In genomic region chr6:9795880-9796279, GRCh38 we compare ENCODE assay signal across 1 cellular context.
TF ChIP-seq lines count a peak whose summit lies in the region.

No MANE protein-coding gene starts in this region.

TF ChIP-seq in SK-N-SH treated with all-trans-retinoic acid at 6 μM for 48 hours, 23 proteins besides CTCF, POLR2A, EP300 and RAD21 (continued from another document):
- TF ChIP-seq CSRNP3 (CRISPR knock-in tag; IDR thresholded peaks at IDR 0.05) = no peak
- TF ChIP-seq ZNF8 (CRISPR knock-in tag; IDR thresholded peaks at IDR 0.05) = no peak
- no peak for TF ChIP-seq TCF4 (CRISPR knock-in tag; IDR thresholded peaks at IDR 0.05; ENCODE audit: borderline replicate concordance)
